Comparison of ENCODE assay signal across 8 cellular contexts in genomic region chr17:28644782-28645575, GRCh38. TPM values are rescaled to one million over a fixed set of nuclear protein-coding genes. Genes with fewer than 3 reads are reported as not detected.
DNase-seq lines count a peak whose midpoint lies in the region; ATAC-seq and TF ChIP-seq lines count a peak whose summit lies in the region.

TSS of gene BLTP2 (minus strand) at chr17:28645158. CDS start at chr17:28645056, 102 bp downstream.

- TF ChIP-seq CTCF in osteoblast (IDR thresholded peaks at IDR 0.05; ENCODE audit: extremely low read depth, low read depth, low read length) (no peak), testis (IDR thresholded peaks at IDR 0.05) (peak in 2 of 3 experiments; percentile 13 to 28)

- peak; percentile 57 for TF ChIP-seq POLR2A in testis (IDR thresholded peaks at IDR 0.05)

- peak; percentile 87 for ATAC-seq in HG02571 (IDR thresholded peaks at IDR 0.05; ENCODE audit: unreplicated experiment)
- peak; percentile 98 to 99 for ATAC-seq in activated naive CD4-positive, alpha-beta T cell treated with anti-CD3 and anti-CD28 coated beads, Interleukin-2, amount 50 U/mL, for 72 hours

- peaks cover 45% of the 10 kb centered on the region for H3K79me2 ChIP-seq in osteoblast (ENCODE audit: insufficient read depth, low read length)

- intact Hi-C loops in testis (cut with DNase I; ENCODE audit: low total_unique reads): no loop called here

- H3K9me3 ChIP-seq in osteoblast (ENCODE audit: low read depth, low read length) (no peaks in the 10 kb centered on the region), testis (no peaks in the 10 kb centered on the region)

- H3K27ac Mint-ChIP-seq in activated naive CD4-positive, alpha-beta T cell treated with anti-CD3 and anti-CD28 coated beads, Interleukin-2, amount 50 U/mL, for 72 hours: peak within 1 kb of the TSS; percentile 89 to 95

- 0 to 1% methylated on average over 33 to 79 of the region's 89 CpGs for WGBS in testis, 2 donors

- peak within 1 kb of the TSS; percentile 91 for H3K4me3 ChIP-seq in osteoblast (ENCODE audit: insufficient read depth, low read length)
- peak within 1 kb of the TSS; percentile 98 to 99 for H3K4me3 ChIP-seq in testis

- peak within 1 kb of the TSS; percentile 78 for H2AFZ ChIP-seq in osteoblast (ENCODE audit: low read length)

- H4K20me1 ChIP-seq in osteoblast (ENCODE audit: insufficient read depth, low read length): peaks cover 18% of the 10 kb centered on the region

- no peaks in the 10 kb centered on the region for H3K9me3 Mint-ChIP-seq in activated naive CD4-positive, alpha-beta T cell treated with anti-CD3 and anti-CD28 coated beads, Interleukin-2, amount 50 U/mL, for 72 hours

- peaks cover 27 to 32% of the 10 kb centered on the region in 2 donors for H3K36me3 Mint-ChIP-seq in activated naive CD4-positive, alpha-beta T cell treated with anti-CD3 and anti-CD28 coated beads, Interleukin-2, amount 50 U/mL, for 72 hours

- H3K4me1 ChIP-seq in osteoblast (ENCODE audit: insufficient read depth, low read length) (peaks cover 24% of the 10 kb centered on the region), testis (peaks cover 28% of the 10 kb centered on the region)

- H3K36me3 ChIP-seq in osteoblast (ENCODE audit: insufficient read depth, low read length) (peaks cover 42% of the 10 kb centered on the region), testis (ENCODE audit: low read depth, missing control alignments) (no peaks in the 10 kb centered on the region)

- peak within 1 kb of the TSS; percentile 100 for H3K4me2 ChIP-seq in osteoblast (ENCODE audit: insufficient read depth, low read length)

- H3K27me3 ChIP-seq in osteoblast (ENCODE audit: insufficient read depth, low read length) (no peaks in the 10 kb centered on the region), testis (no peaks in the 10 kb centered on the region)

- DNase-seq in GM04504 (ENCODE audit: low read depth) (peak; percentile 87), NCI-H1092 treated with DMSO at 0.1 percent for 48 hours (lab: John Stamatoyannopoulos, UW) (peak; percentile 92), SKM-1 (lab: John Stamatoyannopoulos, UW; ENCODE audit: unreplicated experiment) (peak; percentile 88), glomerular visceral epithelial cell (ENCODE audit: extremely low spot score) (peak; percentile 96), osteoblast (ENCODE audit: insufficient read length, low spot score, missing footprints) (peak; percentile 99), testis (peak; percentile 97)
- DNase-seq in activated naive CD4-positive, alpha-beta T cell treated with anti-CD3 and anti-CD28 coated beads, Interleukin-2, amount 50 U/mL, for 72 hours (ENCODE audit: low spot score in 2 of 2): peak; percentile 91 to 94

- H3K27ac ChIP-seq in osteoblast (ENCODE audit: low read depth, low read length) (peak within 1 kb of the TSS; percentile 81), testis (peak within 1 kb of the TSS; percentile 89 to 97)

RNA-seq across cellular contexts. Expression of gene BLTP2, which starts in this region (rescaled TPM):
- 100 to 1,000 TPM; 155 to 156 TPM for total RNA-seq in activated naive CD4-positive, alpha-beta T cell treated with anti-CD3 and anti-CD28 coated beads, Interleukin-2, amount 50 U/mL, for 72 hours
- total RNA-seq in osteoblast: 170 and 171 TPM in 2 replicates
- total RNA-seq in testis: 100 to 1,000 TPM; 128 to 147 TPM
- 84.7 TPM for polyA plus RNA-seq in testis (ENCODE audit: insufficient read depth, low read depth, low replicate concordance)

Comparison
In these comparisons a context has a peak if more than half of its experiments do, and no peak if none do; other contexts are left out.
1. Peak in every context shown above with its lines: DNase-seq, ATAC-seq, H3K4me3 ChIP-seq and H3K27ac ChIP-seq.